13 cellular contexts compared by ENCODE assay signal in the genomic region with DNA sequence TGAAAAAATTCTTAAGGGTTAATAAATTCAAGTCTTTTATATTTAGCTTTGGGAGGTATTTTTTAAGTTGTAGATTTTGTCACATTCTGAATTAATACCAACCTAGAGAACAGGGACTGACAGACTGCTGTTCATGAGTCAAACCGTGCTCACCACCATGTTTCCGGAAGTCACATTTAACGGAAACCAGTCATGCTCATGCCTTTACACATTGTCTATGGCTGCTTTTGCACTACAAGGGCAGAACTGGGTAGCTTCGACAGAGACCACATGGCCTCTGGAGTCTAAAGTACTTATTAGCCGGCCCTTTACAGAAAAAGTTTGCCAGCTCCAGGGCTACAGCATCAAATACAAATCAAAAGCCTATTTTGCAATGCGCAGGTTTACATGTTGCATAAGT.
"Had no signal": no experiment of that assay in that cellular context is flagged by ENCODE, and none has a peak within 500 bp of the region (broad histone marks: within the 10 kb centered on the region; RNA-seq: fewer than 3 reads in every experiment).

No MANE protein-coding gene starts in this region.

- H3K27me3 ChIP-seq: adrenal gland, heart left ventricle, left lung, upper lobe of left lung had no signal

- H3K4me3 Mint-ChIP-seq: nephron; stimulated activated naive CD8-positive, alpha-beta T cell treated with anti-CD3 and anti-CD28 coated beads, Interleukin-15, Interleukin-2, amounts not matched to agents 100 ng/mL and 50 ng/mL, for 24 hours had no signal

- H3K9me3 Mint-ChIP-seq: nephron; stimulated activated naive CD8-positive, alpha-beta T cell treated with anti-CD3 and anti-CD28 coated beads, Interleukin-15, Interleukin-2, amounts not matched to agents 100 ng/mL and 50 ng/mL, for 24 hours had no signal

- H3K27ac Mint-ChIP-seq: stimulated activated naive CD8-positive, alpha-beta T cell treated with anti-CD3 and anti-CD28 coated beads, Interleukin-15, Interleukin-2, amounts not matched to agents 100 ng/mL and 50 ng/mL, for 24 hours had no signal

- H3K9me3 ChIP-seq: adrenal gland, heart left ventricle, left lung, psoas muscle, upper lobe of left lung had no signal

- H3K27ac ChIP-seq: heart left ventricle, left lung, psoas muscle, upper lobe of left lung had no signal

- ATAC-seq: heart left ventricle, left lung, psoas muscle, sciatic nerve had no signal

- H3K36me3 ChIP-seq: left lung had no signal

- H3K4me3 ChIP-seq: adrenal gland, heart left ventricle, left lung, psoas muscle, upper lobe of left lung had no signal

- DNase-seq: activated CD4-positive, alpha-beta T cell treated with anti-CD3 and anti-CD28 coated beads for 1 hour; activated naive CD4-positive, alpha-beta T cell treated with anti-CD3 and anti-CD28 coated beads, Interleukin-2, amount 50 U/mL, for 16 hours; activated T-cell treated with anti-CD3 and anti-CD28 coated beads for 4 hours; adrenal gland; effector CD4-positive, alpha-beta T cell; heart left ventricle; left lung; mesendoderm; psoas muscle; upper lobe of left lung had no signal

- H3K4me1 ChIP-seq: psoas muscle had no signal
